15 cellular contexts compared by ENCODE assay signal in the genomic region with DNA sequence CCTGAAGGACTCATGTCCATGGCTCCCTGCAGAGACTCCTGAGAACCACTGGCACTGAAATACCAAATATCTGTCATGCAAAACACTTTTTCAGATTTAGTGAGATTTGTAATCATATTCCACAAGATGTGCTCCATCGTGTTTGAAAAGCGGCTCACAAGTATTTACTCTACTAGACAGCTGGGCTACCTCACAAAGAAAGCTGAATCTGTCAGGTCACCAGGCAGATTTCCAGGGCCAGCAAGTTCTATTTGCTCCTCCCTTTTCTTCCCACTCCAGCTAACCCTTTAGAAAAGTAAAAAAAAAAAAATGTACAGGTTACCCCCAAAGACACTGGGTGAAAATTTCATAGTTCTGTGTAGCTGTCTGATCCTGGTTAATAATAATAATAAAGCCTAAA. TPM values are rescaled to one million over a fixed set of nuclear protein-coding genes. Genes with fewer than 3 reads are reported as not detected.
A peak's percentile ranks its signal among the peaks of the same experiment; 100 is the strongest.
DNase-seq lines count a peak whose midpoint lies in the region; ATAC-seq and TF ChIP-seq lines count a peak whose summit lies in the region.
"Had no signal": no experiment of that assay in that cellular context is flagged by ENCODE, and none has a peak within 500 bp of the region (broad histone marks: within the 10 kb centered on the region; RNA-seq: fewer than 3 reads in every experiment).

No MANE protein-coding gene starts in this region.

- DNase-seq in T-helper 1 cell (no peak), LNCaP clone FGC (ENCODE audit: low read depth) (peak; percentile 40), iPS-NIHi11 (ENCODE audit: low spot score) (no peak), omental fat pad (ENCODE audit: low spot score) (no peak)
- DNase-seq in activated CD8-positive, alpha-beta T cell treated with anti-CD3 and anti-CD28 coated beads, Interleukin-2, amount 10 ng/mL, durations not matched to agents 7 days and 5 days = peak; percentile 19
- DNase-seq in naive thymus-derived CD4-positive, alpha-beta T cell = no peak
- DNase-seq: activated CD4-positive, alpha-beta T cell treated with anti-CD3 and anti-CD28 coated beads for 1 hour; NCI-H187 treated with DMSO at 0.1 percent for 48 hours; stimulated activated CD4-positive, alpha-beta T cell treated with anti-CD3 and anti-CD28 coated beads, Interleukin-12 subunit alpha, Interleukin-12 subunit beta, amount 100 ng/mL, for 4 hours; thyroid gland had no signal

- intact Hi-C loops in naive thymus-derived CD4-positive, alpha-beta T cell (cut with micrococcal nuclease) = loop anchor here in 1 of 2 donors (1.0 kb wide), 1 partner anchor 112 kb away; no protein-coding TSS in a partner anchor

- peak overlapping the region; percentile 35 for H3K27ac ChIP-seq in naive thymus-derived CD4-positive, alpha-beta T cell (ENCODE audit: low read depth, low read length)
- H3K27ac ChIP-seq: A549, cardiac muscle cell, thyroid gland had no signal

- H3K9me3 Mint-ChIP-seq in T-helper 1 cell treated with Interleukin-12 subunit alpha and Interleukin-12 subunit beta and Interleukin-4 antibody, amounts not matched to agents 30 μg/mL and 1 μg/mL, for 36 hours = no peaks in the 10 kb centered on the region
- no peaks in the 10 kb centered on the region for H3K9me3 Mint-ChIP-seq in activated CD8-positive, alpha-beta T cell treated with anti-CD3 and anti-CD28 coated beads, Interleukin-2, amount 10 ng/mL, durations not matched to agents 7 days and 5 days (ENCODE audit: insufficient read depth)
- H3K9me3 Mint-ChIP-seq in naive thymus-derived CD4-positive, alpha-beta T cell = peaks cover 0 to 2% (median 0%) of the 10 kb centered on the region in 11 donors

- H3K27ac Mint-ChIP-seq in T-helper 1 cell treated with Interleukin-12 subunit alpha and Interleukin-12 subunit beta and Interleukin-4 antibody, amounts not matched to agents 30 μg/mL and 1 μg/mL, for 36 hours = peak overlapping the region; percentile 45
- no peak overlapping the region for H3K27ac Mint-ChIP-seq in activated CD8-positive, alpha-beta T cell treated with anti-CD3 and anti-CD28 coated beads, Interleukin-2, amount 10 ng/mL, durations not matched to agents 7 days and 5 days
- peak overlapping the region in 7 of 9 donors; percentile 23 to 91 (median 85) for H3K27ac Mint-ChIP-seq in naive thymus-derived CD4-positive, alpha-beta T cell

- no peak for ATAC-seq in activated CD8-positive, alpha-beta T cell treated with anti-CD3 and anti-CD28 coated beads, Interleukin-2, amount 10 ng/mL, durations not matched to agents 7 days and 5 days
- no peak for ATAC-seq in naive thymus-derived CD4-positive, alpha-beta T cell
- ATAC-seq in GM21737 (IDR thresholded peaks at IDR 0.05; ENCODE audit: unreplicated experiment) = no peak
- no peak for ATAC-seq in omental fat pad (ENCODE audit: low FRiP score)
- ATAC-seq: A549 had no signal

- H3K4me1 Mint-ChIP-seq in T-helper 1 cell treated with Interleukin-12 subunit alpha and Interleukin-12 subunit beta and Interleukin-4 antibody, amounts not matched to agents 30 μg/mL and 1 μg/mL, for 36 hours (ENCODE audit: low read depth) = peaks cover 54% of the 10 kb centered on the region
- peaks cover 61% of the 10 kb centered on the region for H3K4me1 Mint-ChIP-seq in activated CD8-positive, alpha-beta T cell treated with anti-CD3 and anti-CD28 coated beads, Interleukin-2, amount 10 ng/mL, durations not matched to agents 7 days and 5 days (ENCODE audit: low read depth)
- peaks cover 42 to 82% (median 73%) of the 10 kb centered on the region in 7 donors for H3K4me1 Mint-ChIP-seq in naive thymus-derived CD4-positive, alpha-beta T cell

- H3K27me3 ChIP-seq in naive thymus-derived CD4-positive, alpha-beta T cell (ENCODE audit: control insufficient read depth in 2 of 2, insufficient read depth in 2 of 2, low read length in 2 of 2) = no peaks in the 10 kb centered on the region
- H3K27me3 ChIP-seq: cardiac muscle cell, thyroid gland had no signal

- POLR2A ChIA-PET in activated CD8-positive, alpha-beta T cell treated with anti-CD3 and anti-CD28 coated beads, Interleukin-2, amount 10 ng/mL, durations not matched to agents 7 days and 5 days (lab: Charles Lee) = interaction anchor here (0.8 to 1.3 kb wide), 2 partner anchors 10 to 19 kb away, joined by 3 read pairs; no protein-coding TSS in a partner anchor
- POLR2A ChIA-PET in naive thymus-derived CD4-positive, alpha-beta T cell (lab: Charles Lee) = interaction anchor here (0.6 to 22.6 kb wide), 4 partner anchors 14 to 479 kb away, joined by 3 to 277 read pairs (median 6); a partner anchor contains a TSS

- TF ChIP-seq CTCF in LNCaP clone FGC (IDR thresholded peaks at IDR 0.05; ENCODE audit: control insufficient read depth, extremely low read depth, insufficient read depth) (no peak), omental fat pad (IDR thresholded peaks at IDR 0.05) (no peak)

- H3K4me3 Mint-ChIP-seq in T-helper 1 cell treated with Interleukin-12 subunit alpha and Interleukin-12 subunit beta and Interleukin-4 antibody, amounts not matched to agents 30 μg/mL and 1 μg/mL, for 36 hours = no peak overlapping the region
- H3K4me3 Mint-ChIP-seq in activated CD8-positive, alpha-beta T cell treated with anti-CD3 and anti-CD28 coated beads, Interleukin-2, amount 10 ng/mL, durations not matched to agents 7 days and 5 days = no peak overlapping the region
- peak overlapping the region in 3 of 10 donors; percentile 2 to 12 (median 5) for H3K4me3 Mint-ChIP-seq in naive thymus-derived CD4-positive, alpha-beta T cell

- H3K4me3 ChIP-seq in LNCaP clone FGC (ENCODE audit: low read depth, low read length) = no peak overlapping the region
- no peak overlapping the region for H3K4me3 ChIP-seq in naive thymus-derived CD4-positive, alpha-beta T cell (ENCODE audit: low read length)
- H3K4me3 ChIP-seq: A549, cardiac muscle cell, lung, thyroid gland had no signal

- H3K36me3 Mint-ChIP-seq in T-helper 1 cell treated with Interleukin-12 subunit alpha and Interleukin-12 subunit beta and Interleukin-4 antibody, amounts not matched to agents 30 μg/mL and 1 μg/mL, for 36 hours (ENCODE audit: low read depth) = peaks cover 63% of the 10 kb centered on the region
- peaks cover 84% of the 10 kb centered on the region for H3K36me3 Mint-ChIP-seq in activated CD8-positive, alpha-beta T cell treated with anti-CD3 and anti-CD28 coated beads, Interleukin-2, amount 10 ng/mL, durations not matched to agents 7 days and 5 days (ENCODE audit: low read depth)
- H3K36me3 Mint-ChIP-seq in naive thymus-derived CD4-positive, alpha-beta T cell = peaks cover 8 to 45% (median 38%) of the 10 kb centered on the region in 5 donors

- peaks cover 33 to 92% (median 73%) of the 10 kb centered on the region in 3 experiments for H3K36me3 ChIP-seq in naive thymus-derived CD4-positive, alpha-beta T cell (ENCODE audit: control insufficient read depth in 2 of 3, insufficient read depth in 3 of 3, low read length in 3 of 3)

- CTCF ChIA-PET in activated CD8-positive, alpha-beta T cell treated with anti-CD3 and anti-CD28 coated beads, Interleukin-2, amount 10 ng/mL, durations not matched to agents 7 days and 5 days (lab: Charles Lee) = interaction anchor here (1.1 to 12.8 kb wide), 5 partner anchors 12 to 112 kb away, joined by 3 to 198 read pairs (median 4); a partner anchor contains a TSS
- CTCF ChIA-PET in naive thymus-derived CD4-positive, alpha-beta T cell (lab: Charles Lee) = interaction anchor here (0.6 to 7.0 kb wide), 6 partner anchors 18 to 113 kb away, joined by 3 to 66 read pairs (median 10); a partner anchor contains a TSS

- H3K9me3 ChIP-seq in naive thymus-derived CD4-positive, alpha-beta T cell (ENCODE audit: control insufficient read depth in 2 of 3, low read length in 3 of 3) = no peaks in the 10 kb centered on the region
- H3K9me3 ChIP-seq: A549, thyroid gland had no signal

- H3K4me1 ChIP-seq in naive thymus-derived CD4-positive, alpha-beta T cell (ENCODE audit: control insufficient read depth in 2 of 2, insufficient read depth in 2 of 2, low read length in 2 of 2) = peaks cover 27 to 44% of the 10 kb centered on the region in 2 donors

- H3K27me3 Mint-ChIP-seq in T-helper 1 cell treated with Interleukin-12 subunit alpha and Interleukin-12 subunit beta and Interleukin-4 antibody, amounts not matched to agents 30 μg/mL and 1 μg/mL, for 36 hours (ENCODE audit: low read depth) = no peaks in the 10 kb centered on the region
- no peaks in the 10 kb centered on the region for H3K27me3 Mint-ChIP-seq in activated CD8-positive, alpha-beta T cell treated with anti-CD3 and anti-CD28 coated beads, Interleukin-2, amount 10 ng/mL, durations not matched to agents 7 days and 5 days (ENCODE audit: low read depth)
- no peaks in the 10 kb centered on the region for H3K27me3 Mint-ChIP-seq in naive thymus-derived CD4-positive, alpha-beta T cell

RNA-seq across cellular contexts. Expression of a gene that starts 22.9 kb away (rescaled TPM):
- 100 to 1,000 TPM; 357 to 390 TPM for total RNA-seq in activated CD8-positive, alpha-beta T cell treated with anti-CD3 and anti-CD28 coated beads, Interleukin-2, amount 10 ng/mL, durations not matched to agents 7 days and 5 days
- total RNA-seq in naive thymus-derived CD4-positive, alpha-beta T cell = 100 to 1,000 TPM; 272 to 514 (median 397) TPM
- 100 to 1,000 TPM in 1 of 2 donors, 10 to 100 TPM in 1; 92.3 to 103 TPM for polyA plus RNA-seq in naive thymus-derived CD4-positive, alpha-beta T cell
- 10 to 100 TPM; 20.9 to 60.1 (median 43.3) TPM for total RNA-seq in omental fat pad

Comparison
In these comparisons a context has a peak if more than half of its experiments do, and no peak if none do; other contexts are left out.
1. DNase-seq: peak in LNCaP clone FGC (single experiment) and activated CD8-positive, alpha-beta T cell treated with anti-CD3 and anti-CD28 coated beads, Interleukin-2, amount 10 ng/mL, durations not matched to agents 7 days and 5 days (single experiment); none in T-helper 1 cell (0 of 5), naive thymus-derived CD4-positive, alpha-beta T cell (0 of 9), iPS-NIHi11 (single experiment) and omental fat pad (single experiment).
2. RNA of a gene that starts 22.9 kb away (total RNA-seq): 272 to 514 TPM in naive thymus-derived CD4-positive, alpha-beta T cell and 357 to 390 TPM in activated CD8-positive, alpha-beta T cell treated with anti-CD3 and anti-CD28 coated beads, Interleukin-2, amount 10 ng/mL, durations not matched to agents 7 days and 5 days; 20.9 to 60.1 TPM in omental fat pad; every median in the first group is over 4 times any median in the second.